9 cellular contexts compared by ENCODE assay signal in genomic region chr20:31684153-31685003, GRCh38. TPM values are rescaled to one million over a fixed set of nuclear protein-coding genes. Genes with fewer than 3 reads are reported as not detected.
A peak's percentile ranks its signal among the peaks of the same experiment; 100 is the strongest.
DNase-seq lines count a peak whose midpoint lies in the region; ATAC-seq, FAIRE-seq and TF ChIP-seq lines count a peak whose summit lies in the region.
"Had no signal": no experiment of that assay in that cellular context is flagged by ENCODE, and none has a peak within 500 bp of the region (broad histone marks: within the 10 kb centered on the region; RNA-seq: fewer than 3 reads in every experiment).

No MANE protein-coding gene starts in this region.

- H3K27ac ChIP-seq in left ventricle myocardium inferior (replicated peaks) (peak overlapping the region; percentile 61), right atrium auricular region (peak overlapping the region in 1 of 2 donors; percentile 0)

- H3K4me3 ChIP-seq in left ventricle myocardium inferior (no peak overlapping the region), right atrium auricular region (no peak overlapping the region)

- H3K9me3 ChIP-seq in left ventricle myocardium inferior (replicated peaks) (no peaks in the 10 kb centered on the region), right atrium auricular region (no peaks in the 10 kb centered on the region)

- H3K27me3 Mint-ChIP-seq in effector memory CD8-positive, alpha-beta T cell: no peaks in the 10 kb centered on the region

- no peaks in the 10 kb centered on the region for H3K9me3 Mint-ChIP-seq in effector memory CD8-positive, alpha-beta T cell

- no peak for FAIRE-seq in H54 (lab: Jason Lieb, UNC)

- H3K27ac Mint-ChIP-seq in effector memory CD8-positive, alpha-beta T cell: peak overlapping the region; percentile 94 to 97

- H3K4me3 Mint-ChIP-seq in effector memory CD8-positive, alpha-beta T cell: peak overlapping the region; percentile 64 to 75

- DNase-seq in left ventricle myocardium inferior (no peak), right atrium auricular region (ENCODE audit: low spot score) (no peak), NCI-H345 treated with DMSO at 0.1 percent for 48 hours (lab: John Stamatoyannopoulos, UW; ENCODE audit: unreplicated experiment) (peak; percentile 78), H54 (ENCODE audit: insufficient read length, low spot score) (no peak), NCI-H187 (lab: John Stamatoyannopoulos, UW) (no peak), NCI-H774 (lab: John Stamatoyannopoulos, UW) (no peak)
- DNase-seq in effector memory CD8-positive, alpha-beta T cell: peak in 2 of 3 experiments; percentile 45 to 47
- no peak for DNase-seq in effector CD4-positive, alpha-beta T cell

- H3K4me1 Mint-ChIP-seq in effector memory CD8-positive, alpha-beta T cell (ENCODE audit: low read depth in 2 of 2): peaks cover 69 to 89% of the 10 kb centered on the region in 2 donors

- H3K4me1 ChIP-seq in left ventricle myocardium inferior: peaks cover 92% of the 10 kb centered on the region
- peaks cover 0 to 73% of the 10 kb centered on the region in 2 donors for H3K4me1 ChIP-seq in right atrium auricular region

- no peak for TF ChIP-seq CTCF in left ventricle myocardium inferior (IDR thresholded peaks at IDR 0.05; ENCODE audit: borderline replicate concordance)
- TF ChIP-seq CTCF in right atrium auricular region (IDR thresholded peaks at IDR 0.05): no peak

- H3K27me3 ChIP-seq in left ventricle myocardium inferior (ENCODE audit: low read depth) (no peaks in the 10 kb centered on the region), right atrium auricular region (no peaks in the 10 kb centered on the region)

- H3K36me3 ChIP-seq in left ventricle myocardium inferior (peaks cover 37% of the 10 kb centered on the region), right atrium auricular region (peaks cover 23% of the 10 kb centered on the region)

- ATAC-seq in effector memory CD8-positive, alpha-beta T cell (replicated peaks): peak; percentile 94

- intact Hi-C loops in left ventricle myocardium inferior (cut with micrococcal nuclease): no loop called here

- no peak for TF ChIP-seq POLR2A in H54 (IDR thresholded peaks at IDR 0.05; ENCODE audit: low read depth, low read length)

- peaks cover 37% of the 10 kb centered on the region for H3K36me3 Mint-ChIP-seq in effector memory CD8-positive, alpha-beta T cell (ENCODE audit: insufficient read depth)

RNA-seq across cellular contexts. Expression of gene BCL2L1, which starts 38.3 kb away (rescaled TPM):
- 53.2 TPM for total RNA-seq in left ventricle myocardium inferior
- total RNA-seq in right atrium auricular region: 10 to 100 TPM; 84.2 to 93.5 TPM

RNA-seq across cellular contexts. Expression of gene COX4I2, which starts 46.7 kb away (rescaled TPM):
- total RNA-seq in left ventricle myocardium inferior: 7.6 TPM
- 1 to 10 TPM; 6.8 to 9.0 TPM for total RNA-seq in right atrium auricular region
- total RNA-seq: SK-MEL-5 had no signal

RNA-seq across cellular contexts. Expression of gene TPX2, which starts 54.7 kb away (rescaled TPM):
- total RNA-seq in left ventricle myocardium inferior (0.71 TPM), right atrium auricular region (1 to 10 TPM in 1 of 2 donors, under 1 TPM in 1; 0.20 to 2.9 TPM)

Comparison
In these comparisons a context has a peak if more than half of its experiments do, and no peak if none do; other contexts are left out.
1. DNase-seq: peak in NCI-H345 treated with DMSO at 0.1 percent for 48 hours (single experiment) and effector memory CD8-positive, alpha-beta T cell (2 of 3); none in left ventricle myocardium inferior (single experiment), right atrium auricular region (single experiment), H54 (single experiment), effector CD4-positive, alpha-beta T cell (single experiment), NCI-H187 (0 of 2) and NCI-H774 (single experiment).